7 cellular contexts compared by ENCODE assay signal in genomic region chr1:167304165-167304564, GRCh38.
"Had no signal": no experiment of that assay in that cellular context is flagged by ENCODE, and none has a peak within 500 bp of the region (broad histone marks: within the 10 kb centered on the region; RNA-seq: fewer than 3 reads in every experiment).

No MANE protein-coding gene starts in this region.

- DNase-seq: H9, HCEC 1CT, KG1 had no signal

- H3K4me3 ChIP-seq: GM23338 had no signal

- ATAC-seq: GM23338 had no signal

- H3K4me2 ChIP-seq: GM23338 had no signal

- H2AFZ ChIP-seq: GM23338 had no signal

- FAIRE-seq: H1, H54, HTR-8/SVneo had no signal
